Comparison of ENCODE assay signal across 1 cellular context in genomic region chr10:49538381-49539319, GRCh38.
TF ChIP-seq lines count a peak whose summit lies in the region.

ERCC6 (minus strand) TSS chr10:49539121.

TF ChIP-seq in HepG2, 621 proteins besides CTCF, POLR2A, EP300 and RAD21 (continued from another document and continues in another):
- TF ChIP-seq MTF2 (CRISPR knock-in tag; IDR thresholded peaks at IDR 0.05; ENCODE audit: borderline replicate concordance) (peak; percentile 55; the same call in 1 of the 2 replicates), ZNF557 (CRISPR knock-in tag; IDR thresholded peaks at IDR 0.05) (0 out of 2 replicates have a peak, but pooled peaks have one; percentile 17), ZNF891 (CRISPR knock-in tag; IDR thresholded peaks at IDR 0.05) (peak; percentile 45; the same call in 1 of the 2 replicates), MEF2D (CRISPR knock-in tag; IDR thresholded peaks at IDR 0.05) (peak; percentile 68), ZNF34 (CRISPR knock-in tag; IDR thresholded peaks at IDR 0.05; ENCODE audit: borderline replicate concordance) (no peak), GMEB1 (CRISPR knock-in tag; IDR thresholded peaks at IDR 0.05; ENCODE audit: borderline replicate concordance) (peak; percentile 65; the same call in 1 of the 2 replicates), NCOA1 (CRISPR knock-in tag; IDR thresholded peaks at IDR 0.05) (no peak), ZBTB21 (CRISPR knock-in tag; IDR thresholded peaks at IDR 0.05) (no peak), KAT8 (CRISPR knock-in tag; IDR thresholded peaks at IDR 0.05) (peak; percentile 92), MIER2 (CRISPR knock-in tag; IDR thresholded peaks at IDR 0.05) (peak; percentile 52; the same call in 1 of the 2 replicates), MXD4 (CRISPR knock-in tag; IDR thresholded peaks at IDR 0.05) (peak; percentile 92), ZSCAN20 (CRISPR knock-in tag; IDR thresholded peaks at IDR 0.05; ENCODE audit: borderline replicate concordance) (peak; percentile 46; the same call in 1 of the 2 replicates), MED13 (CRISPR knock-in tag; IDR thresholded peaks at IDR 0.05) (peak; percentile 65; the same call in 1 of the 2 replicates), AGO2 (optimal IDR thresholded peaks at IDR 0.05; ENCODE audit: low read depth, low read length) (peak; percentile 41), ZNF781 (CRISPR knock-in tag; IDR thresholded peaks at IDR 0.05; ENCODE audit: borderline replicate concordance, not compliant biosample characterization) (peak; percentile 87), ZNF720 (CRISPR knock-in tag; IDR thresholded peaks at IDR 0.05) (no peak), SOX13 (IDR thresholded peaks at IDR 0.05) (no peak), SOX13 (CRISPR knock-in tag; conservative IDR thresholded peaks at IDR 0.05 in 1 of 2, IDR thresholded peaks at IDR 0.05 in 1 of 2) (no peak), HNF1B (CRISPR knock-in tag; IDR thresholded peaks at IDR 0.05) (peak; percentile 65; the same call in 1 of the 2 replicates), ZNF337 (CRISPR knock-in tag; IDR thresholded peaks at IDR 0.05; ENCODE audit: borderline replicate concordance, low read depth) (peak; percentile 31; the same call in 1 of the 2 replicates), NFE2 (CRISPR knock-in tag; IDR thresholded peaks at IDR 0.05) (no peak), TRAFD1 (CRISPR knock-in tag; IDR thresholded peaks at IDR 0.05; ENCODE audit: borderline replicate concordance) (no peak), E2F5 (CRISPR knock-in tag; conservative IDR thresholded peaks at IDR 0.05) (no peak), NKX3-1 (CRISPR knock-in tag; IDR thresholded peaks at IDR 0.05) (peak; percentile 69), HOXA9 (CRISPR knock-in tag; IDR thresholded peaks at IDR 0.05; ENCODE audit: borderline replicate concordance) (no peak), ZNF30 (CRISPR knock-in tag; IDR thresholded peaks at IDR 0.05) (no peak), ZKSCAN1 (IDR thresholded peaks at IDR 0.05; ENCODE audit: low read length) (no peak), ZNF639 (CRISPR knock-in tag; conservative IDR thresholded peaks at IDR 0.05) (no peak), GATA4 (IDR thresholded peaks at IDR 0.05; ENCODE audit: borderline replicate concordance, low read depth) (no peak), ZNF335 (CRISPR knock-in tag; IDR thresholded peaks at IDR 0.05) (peak; percentile 63; the same call in 1 of the 2 replicates), SNAPC5 (CRISPR knock-in tag; IDR thresholded peaks at IDR 0.05; ENCODE audit: borderline replicate concordance) (no peak), PLRG1 (conservative IDR thresholded peaks at IDR 0.05) (no peak), CSRNP1 (CRISPR knock-in tag; IDR thresholded peaks at IDR 0.05) (peak; percentile 90), ATF5 (CRISPR knock-in tag; IDR thresholded peaks at IDR 0.05; ENCODE audit: low read depth) (no peak), JDP2 (CRISPR knock-in tag; IDR thresholded peaks at IDR 0.05; ENCODE audit: borderline replicate concordance) (no peak), ZNF333 (CRISPR knock-in tag; IDR thresholded peaks at IDR 0.05; ENCODE audit: borderline replicate concordance) (peak; percentile 88; the same call in 1 of the 2 replicates), SMARCE1 (IDR thresholded peaks at IDR 0.05; ENCODE audit: borderline replicate concordance) (no peak), ZNF552 (CRISPR knock-in tag; IDR thresholded peaks at IDR 0.05; ENCODE audit: borderline replicate concordance) (peak; percentile 37; the same call in 1 of the 2 replicates), ZSCAN30 (CRISPR knock-in tag; IDR thresholded peaks at IDR 0.05) (no peak)
- TF ChIP-seq, protein P1, sequence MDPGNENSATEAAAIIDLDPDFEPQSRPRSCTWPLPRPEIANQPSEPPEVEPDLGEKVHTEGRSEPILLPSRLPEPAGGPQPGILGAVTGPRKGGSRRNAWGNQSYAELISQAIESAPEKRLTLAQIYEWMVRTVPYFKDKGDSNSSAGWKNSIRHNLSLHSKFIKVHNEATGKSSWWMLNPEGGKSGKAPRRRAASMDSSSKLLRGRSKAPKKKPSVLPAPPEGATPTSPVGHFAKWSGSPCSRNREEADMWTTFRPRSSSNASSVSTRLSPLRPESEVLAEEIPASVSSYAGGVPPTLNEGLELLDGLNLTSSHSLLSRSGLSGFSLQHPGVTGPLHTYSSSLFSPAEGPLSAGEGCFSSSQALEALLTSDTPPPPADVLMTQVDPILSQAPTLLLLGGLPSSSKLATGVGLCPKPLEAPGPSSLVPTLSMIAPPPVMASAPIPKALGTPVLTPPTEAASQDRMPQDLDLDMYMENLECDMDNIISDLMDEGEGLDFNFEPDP (CRISPR knock-in tag; conservative IDR thresholded peaks at IDR 0.05) = no peak
- TF ChIP-seq, protein P2, sequence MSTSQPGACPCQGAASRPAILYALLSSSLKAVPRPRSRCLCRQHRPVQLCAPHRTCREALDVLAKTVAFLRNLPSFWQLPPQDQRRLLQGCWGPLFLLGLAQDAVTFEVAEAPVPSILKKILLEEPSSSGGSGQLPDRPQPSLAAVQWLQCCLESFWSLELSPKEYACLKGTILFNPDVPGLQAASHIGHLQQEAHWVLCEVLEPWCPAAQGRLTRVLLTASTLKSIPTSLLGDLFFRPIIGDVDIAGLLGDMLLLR (CRISPR knock-in tag; IDR thresholded peaks at IDR 0.05) = peak; percentile 49; the same call in 1 of the 2 replicates
- TF ChIP-seq, protein P3, sequence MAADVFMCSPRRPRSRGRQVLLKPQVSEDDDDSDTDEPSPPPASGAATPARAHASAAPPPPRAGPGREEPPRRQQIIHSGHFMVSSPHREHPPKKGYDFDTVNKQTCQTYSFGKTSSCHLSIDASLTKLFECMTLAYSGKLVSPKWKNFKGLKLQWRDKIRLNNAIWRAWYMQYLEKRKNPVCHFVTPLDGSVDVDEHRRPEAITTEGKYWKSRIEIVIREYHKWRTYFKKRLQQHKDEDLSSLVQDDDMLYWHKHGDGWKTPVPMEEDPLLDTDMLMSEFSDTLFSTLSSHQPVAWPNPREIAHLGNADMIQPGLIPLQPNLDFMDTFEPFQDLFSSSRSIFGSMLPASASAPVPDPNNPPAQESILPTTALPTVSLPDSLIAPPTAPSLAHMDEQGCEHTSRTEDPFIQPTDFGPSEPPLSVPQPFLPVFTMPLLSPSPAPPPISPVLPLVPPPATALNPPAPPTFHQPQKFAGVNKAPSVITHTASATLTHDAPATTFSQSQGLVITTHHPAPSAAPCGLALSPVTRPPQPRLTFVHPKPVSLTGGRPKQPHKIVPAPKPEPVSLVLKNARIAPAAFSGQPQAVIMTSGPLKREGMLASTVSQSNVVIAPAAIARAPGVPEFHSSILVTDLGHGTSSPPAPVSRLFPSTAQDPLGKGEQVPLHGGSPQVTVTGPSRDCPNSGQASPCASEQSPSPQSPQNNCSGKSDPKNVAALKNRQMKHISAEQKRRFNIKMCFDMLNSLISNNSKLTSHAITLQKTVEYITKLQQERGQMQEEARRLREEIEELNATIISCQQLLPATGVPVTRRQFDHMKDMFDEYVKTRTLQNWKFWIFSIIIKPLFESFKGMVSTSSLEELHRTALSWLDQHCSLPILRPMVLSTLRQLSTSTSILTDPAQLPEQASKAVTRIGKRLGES (CRISPR knock-in tag; IDR thresholded peaks at IDR 0.05; ENCODE audit: borderline replicate concordance) = no peak
- TF ChIP-seq, protein P4, sequence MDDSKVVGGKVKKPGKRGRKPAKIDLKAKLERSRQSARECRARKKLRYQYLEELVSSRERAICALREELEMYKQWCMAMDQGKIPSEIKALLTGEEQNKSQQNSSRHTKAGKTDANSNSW (CRISPR knock-in tag; IDR thresholded peaks at IDR 0.05; ENCODE audit: borderline replicate concordance) = peak; percentile 8; the same call in 1 of the 2 replicates
- TF ChIP-seq, protein P5, sequence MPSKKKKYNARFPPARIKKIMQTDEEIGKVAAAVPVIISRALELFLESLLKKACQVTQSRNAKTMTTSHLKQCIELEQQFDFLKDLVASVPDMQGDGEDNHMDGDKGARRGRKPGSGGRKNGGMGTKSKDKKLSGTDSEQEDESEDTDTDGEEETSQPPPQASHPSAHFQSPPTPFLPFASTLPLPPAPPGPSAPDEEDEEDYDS (CRISPR knock-in tag; IDR thresholded peaks at IDR 0.05) = peak; percentile 82
- TF ChIP-seq, protein P6, sequence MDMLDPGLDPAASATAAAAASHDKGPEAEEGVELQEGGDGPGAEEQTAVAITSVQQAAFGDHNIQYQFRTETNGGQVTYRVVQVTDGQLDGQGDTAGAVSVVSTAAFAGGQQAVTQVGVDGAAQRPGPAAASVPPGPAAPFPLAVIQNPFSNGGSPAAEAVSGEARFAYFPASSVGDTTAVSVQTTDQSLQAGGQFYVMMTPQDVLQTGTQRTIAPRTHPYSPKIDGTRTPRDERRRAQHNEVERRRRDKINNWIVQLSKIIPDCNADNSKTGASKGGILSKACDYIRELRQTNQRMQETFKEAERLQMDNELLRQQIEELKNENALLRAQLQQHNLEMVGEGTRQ (IDR thresholded peaks at IDR 0.05; ENCODE audit: low read depth, low read length) = peak; percentile 82
- TF ChIP-seq, protein P6 (CRISPR knock-in tag; IDR thresholded peaks at IDR 0.05; ENCODE audit: borderline replicate concordance) = peak; percentile 92; the same call in 1 of the 2 replicates
